8 cellular contexts compared by ENCODE assay signal in genomic region chr1:117365350-117366280, GRCh38. TPM values are rescaled to one million over a fixed set of nuclear protein-coding genes. Genes with fewer than 3 reads are reported as not detected.
DNase-seq lines count a peak whose midpoint lies in the region; ATAC-seq and TF ChIP-seq lines count a peak whose summit lies in the region.

No MANE protein-coding gene starts in this region.

- WGBS in heart left ventricle, 4 donors: 33 to 37% (median 36%) methylated on average over 11 of the region's 11 CpGs

- intact Hi-C loops in heart left ventricle (cut with DNase I): loop anchor here in 6 of 10 donors (2.0 to 10.0 kb wide), 4 partner anchors 109 to 245 kb away; partner anchors contain the start of genes TRIM45 (in 5 of the 6) and TENT5C (in 2 of the 6)
- intact Hi-C loops in Right ventricle myocardium inferior (cut with DNase I): loop anchor here (5.0 kb wide), 1 partner anchor 243 kb away; the partner anchor contains the start of gene TRIM45

- peak overlapping the region; percentile 93 for H3K9ac ChIP-seq in adipocyte (ENCODE audit: low read length)

- TF ChIP-seq POLR2A in heart left ventricle (IDR thresholded peaks at IDR 0.05): no peak

- no peak for TF ChIP-seq CTCF in heart left ventricle (IDR thresholded peaks at IDR 0.05)

- DNase-seq in heart left ventricle (no peak), Right ventricle myocardium inferior (ENCODE audit: missing footprints) (no peak), adipocyte (ENCODE audit: low read depth) (peak; percentile 45), inferior parietal cortex (ENCODE audit: extremely low spot score) (peak; percentile 34), superior temporal gyrus (ENCODE audit: extremely low spot score) (peak; percentile 61), NCI-H1105 (lab: John Stamatoyannopoulos, UW) (no peak), NCI-H524 treated with DMSO at 0.1 percent for 48 hours (lab: John Stamatoyannopoulos, UW) (no peak)

- H3K36me3 ChIP-seq in heart left ventricle: no peaks in the 10 kb centered on the region
- H3K36me3 ChIP-seq in adipocyte (ENCODE audit: control insufficient read depth, insufficient read depth, low read length, severe bottlenecking): no peaks in the 10 kb centered on the region

- no peaks in the 10 kb centered on the region for H3K9me3 ChIP-seq in heart left ventricle
- no peaks in the 10 kb centered on the region for H3K9me3 ChIP-seq in adipocyte (ENCODE audit: control insufficient read depth, low read length)

- no peaks in the 10 kb centered on the region for H3K27me3 ChIP-seq in heart left ventricle
- no peaks in the 10 kb centered on the region for H3K27me3 ChIP-seq in adipocyte (replicated peaks; ENCODE audit: control insufficient read depth, insufficient read depth, low read length)

- peak overlapping the region; percentile 73 to 94 (median 88) for H3K4me3 ChIP-seq in heart left ventricle
- peak overlapping the region; percentile 97 for H3K4me3 ChIP-seq in adipocyte (ENCODE audit: low read length)

- ATAC-seq in heart left ventricle: no peak
- no peak for ATAC-seq in Right ventricle myocardium inferior
- ATAC-seq in GM19351 (IDR thresholded peaks at IDR 0.05; ENCODE audit: unreplicated experiment): no peak

- H3K4me1 ChIP-seq in heart left ventricle: peaks cover 0 to 49% (median 27%) of the 10 kb centered on the region in 12 donors
- H3K4me1 ChIP-seq in adipocyte (ENCODE audit: control insufficient read depth, insufficient read depth, low read length): peaks cover 43% of the 10 kb centered on the region

- peak overlapping the region; percentile 90 to 99 (median 99) for H3K27ac ChIP-seq in heart left ventricle

RNA-seq across cellular contexts. Expression of gene MAN1A2, which starts 1.6 kb away (rescaled TPM):
- total RNA-seq in heart left ventricle (10 to 100 TPM; 15.8 to 36.5 (median 23.9) TPM), Right ventricle myocardium inferior (24.6 TPM)
- polyA plus RNA-seq in heart left ventricle: 10 to 100 TPM in 1 of 2 donors, 1 to 10 TPM in 1; 5.1 to 12.9 TPM

Comparison
In these comparisons a context has a peak if more than half of its experiments do, and no peak if none do; other contexts are left out.
1. DNase-seq: peak in adipocyte (single experiment), inferior parietal cortex (single experiment) and superior temporal gyrus (single experiment); none in heart left ventricle (0 of 5), Right ventricle myocardium inferior (single experiment), NCI-H1105 (single experiment) and NCI-H524 treated with DMSO at 0.1 percent for 48 hours (single experiment).